In the genomic region with DNA sequence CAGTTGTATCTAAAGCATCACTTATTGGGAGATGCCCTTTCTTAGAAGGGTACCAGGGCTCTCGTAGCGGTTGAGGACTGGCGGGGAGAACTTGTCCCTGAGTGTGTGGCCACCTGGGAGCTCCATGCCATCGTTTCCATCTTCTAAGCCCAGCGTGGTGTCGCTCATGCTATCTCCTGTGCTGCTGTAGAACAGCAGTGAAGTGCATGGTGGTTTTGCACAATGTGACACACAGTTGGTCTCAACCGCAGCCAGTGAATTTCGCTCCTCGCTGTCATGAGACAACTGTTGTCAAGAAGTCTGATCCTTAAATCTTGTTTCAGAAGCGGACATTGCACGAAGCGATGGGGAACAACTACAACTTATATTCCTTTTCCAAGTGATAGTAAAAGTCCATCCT, we compare ENCODE assay signal across 17 cellular contexts.
"Had no signal": no experiment of that assay in that cellular context is flagged by ENCODE, and none has a peak within 500 bp of the region (broad histone marks: within the 10 kb centered on the region; RNA-seq: fewer than 3 reads in every experiment).

No MANE protein-coding gene starts in this region.

- H3K27ac Mint-ChIP-seq: natural killer cell treated with Interleukin-12 subunit alpha and Interleukin-12 subunit beta and Interleukin-15 and Interleukin-18, amount 100 ng/mL, for 72 hours; neural progenitor cell had no signal

- H3K36me3 Mint-ChIP-seq: natural killer cell treated with Interleukin-12 subunit alpha and Interleukin-12 subunit beta and Interleukin-15 and Interleukin-18, amount 100 ng/mL, for 72 hours; neural progenitor cell had no signal

- H3K36me3 ChIP-seq: neural progenitor cell, right atrium auricular region, transverse colon had no signal

- H3K9ac ChIP-seq: neural progenitor cell had no signal

- H3K4me3 ChIP-seq: coronary artery, hepatocyte, lung, neural progenitor cell, right atrium auricular region, transverse colon had no signal

- H3K79me2 ChIP-seq: hepatocyte had no signal

- H3K9me3 ChIP-seq: right atrium auricular region, transverse colon had no signal

- H3K4me3 Mint-ChIP-seq: natural killer cell treated with Interleukin-12 subunit alpha and Interleukin-12 subunit beta and Interleukin-15 and Interleukin-18, amount 100 ng/mL, for 72 hours; neural progenitor cell had no signal

- H3K9me3 Mint-ChIP-seq: natural killer cell treated with Interleukin-12 subunit alpha and Interleukin-12 subunit beta and Interleukin-15 and Interleukin-18, amount 100 ng/mL, for 72 hours; neural progenitor cell had no signal

- H3K27me3 ChIP-seq: hepatocyte, neural progenitor cell, right atrium auricular region, transverse colon had no signal

- H2AFZ ChIP-seq: hepatocyte, neural progenitor cell had no signal

- H3K4me2 ChIP-seq: hepatocyte, neural progenitor cell had no signal

- H3K4me1 ChIP-seq: right atrium auricular region, transverse colon had no signal

- DNase-seq: effector CD8-positive, alpha-beta T cell; foreskin melanocyte; left colon; left ventricle myocardium superior; mesenchymal stem cell; midbrain; occipital lobe; small intestine; stimulated activated CD4-positive, alpha-beta T cell treated with anti-CD3 and anti-CD28 coated beads, Interleukin-2, amount 100 ng/mL, for 48 hours; stimulated activated naive CD8-positive, alpha-beta T cell treated with anti-CD3 and anti-CD28 coated beads, Interleukin-15, Interleukin-2, amounts not matched to agents 100 U/mL and 50 U/mL, for 24 hours; transverse colon had no signal

- H3K27ac ChIP-seq: coronary artery, hepatocyte, neural progenitor cell, right atrium auricular region, transverse colon had no signal
